In genomic region chr22:21569076-21569427, GRCh38 we compare ENCODE assay signal across 9 cellular contexts. TPM values are rescaled to one million over a fixed set of nuclear protein-coding genes. Genes with fewer than 3 reads are reported as not detected.
DNase-seq lines count a peak whose midpoint lies in the region; ATAC-seq, FAIRE-seq and TF ChIP-seq lines count a peak whose summit lies in the region.
"Not testable (repeated sequence)": the region's sequence is repeated elsewhere in the genome, so short reads cannot be mapped to it uniquely, and the experiment has no call there.
"Had no signal": no experiment of that assay in that cellular context is flagged by ENCODE, and none has a peak within 500 bp of the region (broad histone marks: within the 10 kb centered on the region; RNA-seq: fewer than 3 reads in every experiment).

No MANE protein-coding gene starts in this region.

- H2BK120ac ChIP-seq in IMR-90 (ENCODE audit: low read depth, low read length) = not testable (repeated sequence)

- H2BK20ac ChIP-seq in IMR-90 (ENCODE audit: low read depth, low read length) = not testable (repeated sequence)

- peaks cover 60% of the 10 kb centered on the region for H4K20me1 ChIP-seq in IMR-90 (ENCODE audit: insufficient read depth, low read length)
- peaks cover 61% of the 10 kb centered on the region for H4K20me1 ChIP-seq in astrocyte (ENCODE audit: insufficient read depth, low read length)

- peak overlapping the region; percentile 90 for H3K23ac ChIP-seq in IMR-90 (ENCODE audit: low read depth, low read length)

- H3K4me3 ChIP-seq in IMR-90 (ENCODE audit: insufficient read depth, low read depth, low read length) (peak overlapping the region; percentile 98), astrocyte (ENCODE audit: insufficient read depth, low read depth, low read length) (peak overlapping the region; percentile 89), epithelial cell of proximal tubule (ENCODE audit: low read depth, low read length) (peak overlapping the region; percentile 80), kidney epithelial cell (ENCODE audit: low read depth, low read length) (peak overlapping the region; percentile 81), neuron (ENCODE audit: low read length) (peak overlapping the region; percentile 76), stomach smooth muscle (ENCODE audit: low read length in 2 of 2) (peak overlapping the region; percentile 87 to 90)

- 0 out of 2 replicates have a peak overlapping the region, but pooled peaks have one; percentile 4 for H3K4ac ChIP-seq in IMR-90 (ENCODE audit: low read depth, low read length)

- peak overlapping the region; percentile 71 for H3K27ac Mint-ChIP-seq in T-helper 2 cell treated with Interferon-gamma antibody and Interleukin-4, amounts not matched to agents 5 μg/mL and 100 μg/mL, for 36 hours
- peak overlapping the region; percentile 95 for H3K27ac Mint-ChIP-seq in astrocyte (ENCODE audit: unreplicated experiment)

- H2BK15ac ChIP-seq in IMR-90 (ENCODE audit: low read depth, low read length) = not testable (repeated sequence)

- dilution Hi-C loops in IMR-90 (cut with HindIII; ENCODE audit: low sequenced_read_pairs, unreplicated experiment) = not testable (repeated sequence)

- WGBS in IMR-90 (ENCODE audit: extremely low coverage in 2 of 2, insufficient read length in 1 of 2), 2 experiments = 90% methylated on average over 2 of the region's 12 CpGs; no CpG with 5 or more reads in 1 of the 2 experiments

- intact Hi-C loops in IMR-90 (cut with micrococcal nuclease) = not testable (repeated sequence)

- H3K79me2 ChIP-seq in astrocyte (ENCODE audit: insufficient read depth, low read length) = peaks cover 68% of the 10 kb centered on the region

- peak overlapping the region; percentile 90; the same call in 1 of the 2 replicates for H3K56ac ChIP-seq in IMR-90 (ENCODE audit: extremely low read depth, insufficient read depth, low read length)

- TF ChIP-seq POLR2A in IMR-90 (IDR thresholded peaks at IDR 0.05; ENCODE audit: low read depth, low read length) = not testable (repeated sequence)

- not testable (repeated sequence) for FAIRE-seq in astrocyte (lab: Jason Lieb, UNC)

- H3K9me3 Mint-ChIP-seq in T-helper 2 cell treated with Interferon-gamma antibody and Interleukin-4, amounts not matched to agents 5 μg/mL and 100 μg/mL, for 36 hours; astrocyte (ENCODE audit: unreplicated experiment): not testable (repeated sequence)

- peak overlapping the region; percentile 99 for H3K4me2 ChIP-seq in IMR-90 (ENCODE audit: low read depth, low read length)
- peak overlapping the region; percentile 92 for H3K4me2 ChIP-seq in astrocyte (ENCODE audit: low read length)

- peaks cover 2 to 43% of the 10 kb centered on the region in 2 experiments for H3K79me1 ChIP-seq in IMR-90 (ENCODE audit: low read depth in 1 of 2, low read length in 2 of 2)

- not testable (repeated sequence) for H2AFZ ChIP-seq in IMR-90 (replicated peaks; ENCODE audit: low read length, poor library complexity); astrocyte (ENCODE audit: low read depth, low read length); neuron (ENCODE audit: low read depth, low read length)

- not testable (repeated sequence) for H3K27me3 Mint-ChIP-seq in T-helper 2 cell treated with Interferon-gamma antibody and Interleukin-4, amounts not matched to agents 5 μg/mL and 100 μg/mL, for 36 hours (ENCODE audit: low read depth); astrocyte (ENCODE audit: low read depth, unreplicated experiment)

- not testable (repeated sequence) for BruUV-seq in IMR-90 (replicated peaks; lab: Mats Ljungman, UMichigan)

- TF ChIP-seq CTCF in C4-2B (conservative IDR thresholded peaks at IDR 0.05); IMR-90 (conservative IDR thresholded peaks at IDR 0.05; ENCODE audit: low read depth, low read length); astrocyte (IDR thresholded peaks at IDR 0.05; ENCODE audit: insufficient read depth, low read depth, low read length); epithelial cell of proximal tubule (conservative IDR thresholded peaks at IDR 0.05; ENCODE audit: low read depth, low read length); kidney epithelial cell (IDR thresholded peaks at IDR 0.05; ENCODE audit: insufficient read depth, low read length, poor library complexity, severe bottlenecking): not testable (repeated sequence)

- in situ Hi-C loops in IMR-90 (cut with MboI; ENCODE audit: low sequenced_read_pairs) = not testable (repeated sequence)

- ATAC-seq in IMR-90 (ENCODE audit: low read depth) = not testable (repeated sequence)

- H2AK9ac ChIP-seq in IMR-90 (replicated peaks; ENCODE audit: low read depth, low read length, poor library complexity) = not testable (repeated sequence)

- not testable (repeated sequence) for H3K18ac ChIP-seq in IMR-90 (ENCODE audit: low read depth, low read length)

- peak overlapping the region; percentile 98 for H3K27ac ChIP-seq in C4-2B
- H3K27ac ChIP-seq in IMR-90 (ENCODE audit: insufficient read depth, low read length) = peak overlapping the region; percentile 60
- H3K27ac ChIP-seq in astrocyte (ENCODE audit: low read depth, low read length) = peak overlapping the region; percentile 96
- not testable (repeated sequence) for H3K27ac ChIP-seq in stomach smooth muscle (ENCODE audit: low read length)

- peak overlapping the region; percentile 94 for H3K9ac ChIP-seq in IMR-90 (ENCODE audit: low read depth, low read length)
- H3K9ac ChIP-seq in astrocyte (ENCODE audit: low read length) = peak overlapping the region; percentile 98
- H3K9ac ChIP-seq in stomach smooth muscle (ENCODE audit: low read length in 2 of 2) = peak overlapping the region; percentile 92 to 97

- not testable (repeated sequence) for H2AK5ac ChIP-seq in IMR-90 (ENCODE audit: low read depth, low read length)

- H3K9me1 ChIP-seq in IMR-90 (ENCODE audit: insufficient read depth, low read length) = peaks cover 43% of the 10 kb centered on the region

- not testable (repeated sequence) for H3K27me3 ChIP-seq in IMR-90 (ENCODE audit: control insufficient read depth, insufficient read depth, low read length); astrocyte (ENCODE audit: insufficient read depth, low read length); kidney epithelial cell (ENCODE audit: control insufficient read depth, insufficient read depth, low read length); neuron (ENCODE audit: insufficient read depth, low read length); stomach smooth muscle (ENCODE audit: control insufficient read depth in 1 of 2, insufficient read depth in 2 of 2, low read length in 2 of 2)

- not testable (repeated sequence) for H3K36me3 ChIP-seq in IMR-90 (ENCODE audit: control insufficient read depth, insufficient read depth, low read length); astrocyte (ENCODE audit: insufficient read depth, low read length); kidney epithelial cell (ENCODE audit: control insufficient read depth, insufficient read depth, low read length); neuron (ENCODE audit: insufficient read depth, low read length); stomach smooth muscle (ENCODE audit: control insufficient read depth in 2 of 2, insufficient read depth in 2 of 2, low read length in 2 of 2)

- not testable (repeated sequence) for H3K9me3 ChIP-seq in IMR-90 (ENCODE audit: control insufficient read depth, insufficient read depth, low read length); astrocyte (ENCODE audit: insufficient read depth, low read depth, low read length); neuron (ENCODE audit: low read length); stomach smooth muscle (ENCODE audit: control insufficient read depth in 2 of 2, low read length in 2 of 2)

- H3K36me3 Mint-ChIP-seq in T-helper 2 cell treated with Interferon-gamma antibody and Interleukin-4, amounts not matched to agents 5 μg/mL and 100 μg/mL, for 36 hours (ENCODE audit: low read depth) = peaks cover 31% of the 10 kb centered on the region
- H3K36me3 Mint-ChIP-seq in astrocyte (ENCODE audit: low read depth, unreplicated experiment) = not testable (repeated sequence)

- not testable (repeated sequence) for H4K8ac ChIP-seq in IMR-90 (ENCODE audit: low read depth in 2 of 2, low read length in 2 of 2)

- not testable (repeated sequence) for H3K14ac ChIP-seq in IMR-90 (replicated peaks; ENCODE audit: low read depth, low read length)

- not testable (repeated sequence) for H4K5ac ChIP-seq in IMR-90 (ENCODE audit: low read depth, low read length)

- not testable (repeated sequence) for TF ChIP-seq RAD21 in IMR-90 (IDR thresholded peaks at IDR 0.05; ENCODE audit: low read length)

- POLR2A ChIA-PET in IMR-90 (lab: Charles Lee; ENCODE audit: unreplicated experiment) = interaction anchor here (0.6 kb wide), 1 partner anchor 13 kb away, joined by 15 read pairs; no protein-coding TSS in a partner anchor

- CTCF ChIA-PET in IMR-90 (lab: Yijun Ruan, JAX) = not testable (repeated sequence)

- H3K4me1 Mint-ChIP-seq in T-helper 2 cell treated with Interferon-gamma antibody and Interleukin-4, amounts not matched to agents 5 μg/mL and 100 μg/mL, for 36 hours (ENCODE audit: low read depth) = peaks cover 38% of the 10 kb centered on the region
- peaks cover 38% of the 10 kb centered on the region for H3K4me1 Mint-ChIP-seq in astrocyte (ENCODE audit: low read depth, unreplicated experiment)

- H3K4me1 ChIP-seq in IMR-90 (ENCODE audit: control insufficient read depth, insufficient read depth, low read length) = not testable (repeated sequence)
- peaks cover 16% of the 10 kb centered on the region for H3K4me1 ChIP-seq in astrocyte (ENCODE audit: insufficient read depth, low read length)
- H3K4me1 ChIP-seq in neuron (ENCODE audit: insufficient read depth, low read length) = peaks cover 18% of the 10 kb centered on the region
- H3K4me1 ChIP-seq in stomach smooth muscle (ENCODE audit: control insufficient read depth, insufficient read depth, low read length) = peaks cover 35% of the 10 kb centered on the region

- not testable (repeated sequence) for DNase-seq in IMR-90; T-helper 2 cell treated with Interferon-gamma antibody and Interleukin-4, amounts not matched to agents 5 μg/mL and 100 μg/mL, for 36 hours (ENCODE audit: low spot score); astrocyte (ENCODE audit: low read depth); epithelial cell of proximal tubule (ENCODE audit: low read depth); kidney epithelial cell (ENCODE audit: low read depth)

- H2BK5ac ChIP-seq in IMR-90 (ENCODE audit: low read depth, low read length, poor library complexity, severe bottlenecking) = not testable (repeated sequence)

- not testable (repeated sequence) for H4K91ac ChIP-seq in IMR-90 (ENCODE audit: insufficient read depth, low read depth, low read length)

- peak overlapping the region; percentile 96 for H3K4me3 Mint-ChIP-seq in T-helper 2 cell treated with Interferon-gamma antibody and Interleukin-4, amounts not matched to agents 5 μg/mL and 100 μg/mL, for 36 hours
- peak overlapping the region; percentile 96 for H3K4me3 Mint-ChIP-seq in astrocyte (ENCODE audit: unreplicated experiment)

RNA-seq across cellular contexts. Expression of gene UBE2L3, which starts 1.5 kb away (rescaled TPM):
- total RNA-seq in IMR-90 (2012; rRNA removed) (29.0 and 66.1 TPM in 2 replicates), astrocyte (59.1 and 62.8 TPM in 2 replicates), epithelial cell of proximal tubule (102 and 113 TPM in 2 replicates), kidney epithelial cell (60.0 and 63.0 TPM in 2 replicates)
- 69.4 and 72.9 TPM in 2 replicates for polyA plus RNA-seq in IMR-90 (2012; rRNA removed)
- polyA plus RNA-seq in IMR-90 (2012; cell fraction: cytosol; rRNA removed) = 27.8 and 59.4 TPM in 2 replicates
- polyA plus RNA-seq in IMR-90 (2012; cell fraction: nucleus; rRNA removed; ENCODE audit: low replicate concordance) = 9.0 and 22.5 TPM in 2 replicates

RNA-seq across cellular contexts. Expression of gene RIMBP3C, which starts 17.8 kb away (rescaled TPM):
- total RNA-seq in IMR-90 (2012; rRNA removed) (0.28 and 0.36 TPM in 2 replicates), astrocyte (0.23 and 0.43 TPM in 2 replicates), epithelial cell of proximal tubule (0.12 TPM in 1 of 2 replicates, not detected in the other), kidney epithelial cell (0.29 and 0.48 TPM in 2 replicates)
- polyA plus RNA-seq in IMR-90 (2012; rRNA removed) = 0.05 and 0.10 TPM in 2 replicates
- polyA plus RNA-seq in IMR-90 (2012; cell fraction: cytosol; rRNA removed) = 0.05 and 0.14 TPM in 2 replicates
- polyA plus RNA-seq in IMR-90 (2012; cell fraction: nucleus; rRNA removed; ENCODE audit: low replicate concordance) = 0.02 and 0.17 TPM in 2 replicates
- polyA plus RNA-seq: aorta had no signal
